ENCODE assay signal across 9 cellular contexts in genomic region chr16:67249178-67249759, GRCh38. TPM values are rescaled to one million over a fixed set of nuclear protein-coding genes. Genes with fewer than 3 reads are reported as not detected.
DNase-seq lines count a peak whose midpoint lies in the region; ATAC-seq lines count a peak whose summit lies in the region.
"Had no signal": no experiment of that assay in that cellular context is flagged by ENCODE, and none has a peak within 500 bp of the region (broad histone marks: within the 10 kb centered on the region; RNA-seq: fewer than 3 reads in every experiment).

No MANE protein-coding gene starts in this region.

- intact Hi-C loops in activated CD4-positive, alpha-beta memory T cell treated with anti-CD3 and anti-CD28 coated beads for 36 hours (cut with micrococcal nuclease): loop anchor here (10.0 kb wide), 1 partner anchor 416 kb away; the partner anchor contains the start of genes ACD, C16orf86, ENKD1 and PARD6A

- H3K27me3 Mint-ChIP-seq in activated CD4-positive, alpha-beta memory T cell treated with anti-CD3 and anti-CD28 coated beads for 36 hours: peaks cover 1% of the 10 kb centered on the region
- H3K27me3 Mint-ChIP-seq in stimulated activated naive CD8-positive, alpha-beta T cell treated with anti-CD3 and anti-CD28 coated beads, Interleukin-15, amount 100 ng/mL, for 72 hours: peaks cover 9% of the 10 kb centered on the region

- no peaks in the 10 kb centered on the region for H3K9me3 Mint-ChIP-seq in activated CD4-positive, alpha-beta memory T cell treated with anti-CD3 and anti-CD28 coated beads for 36 hours
- H3K9me3 Mint-ChIP-seq in stimulated activated naive CD8-positive, alpha-beta T cell treated with anti-CD3 and anti-CD28 coated beads, Interleukin-15, amount 100 ng/mL, for 72 hours: no peaks in the 10 kb centered on the region

- WGBS in iPS DF 6.9 (ENCODE audit: insufficient coverage, insufficient read length): no CpG with 5 or more reads among the region's 18 CpGs

- peaks cover 31% of the 10 kb centered on the region for H3K4me1 Mint-ChIP-seq in activated CD4-positive, alpha-beta memory T cell treated with anti-CD3 and anti-CD28 coated beads for 36 hours (ENCODE audit: low read depth)
- H3K4me1 Mint-ChIP-seq in stimulated activated naive CD8-positive, alpha-beta T cell treated with anti-CD3 and anti-CD28 coated beads, Interleukin-15, amount 100 ng/mL, for 72 hours: peaks cover 48% of the 10 kb centered on the region

- H3K9me3 ChIP-seq in iPS DF 6.9 (ENCODE audit: control insufficient read depth, insufficient read depth, low read length): no peaks in the 10 kb centered on the region

- DNase-seq in NCI-H146 (lab: John Stamatoyannopoulos, UW) (peak; percentile 6), NCI-H146 treated with DMSO at 0.1 percent for 48 hours (lab: John Stamatoyannopoulos, UW; ENCODE audit: unreplicated experiment) (no peak), iPS DF 6.9 (ENCODE audit: low read depth, low spot score) (no peak), mucosa of gallbladder (ENCODE audit: low spot score) (no peak), DMS153 (lab: John Stamatoyannopoulos, UW) (no peak)
- no peak for DNase-seq in activated CD4-positive, alpha-beta memory T cell treated with anti-CD3 and anti-CD28 coated beads for 36 hours
- DNase-seq in stimulated activated naive CD8-positive, alpha-beta T cell treated with anti-CD3 and anti-CD28 coated beads, Interleukin-15, amount 100 ng/mL, for 72 hours: no peak

- H3K27ac ChIP-seq in iPS DF 6.9 (ENCODE audit: low read length): no peak overlapping the region

- peak overlapping the region; percentile 77 for H3K4me3 Mint-ChIP-seq in activated CD4-positive, alpha-beta memory T cell treated with anti-CD3 and anti-CD28 coated beads for 36 hours
- H3K4me3 Mint-ChIP-seq in stimulated activated naive CD8-positive, alpha-beta T cell treated with anti-CD3 and anti-CD28 coated beads, Interleukin-15, amount 100 ng/mL, for 72 hours: peak overlapping the region; percentile 90 to 97

- ATAC-seq in stimulated activated naive CD8-positive, alpha-beta T cell treated with anti-CD3 and anti-CD28 coated beads, Interleukin-15, amount 100 ng/mL, for 72 hours: no peak
- no peak for ATAC-seq in GM19351 (IDR thresholded peaks at IDR 0.05; ENCODE audit: unreplicated experiment)

- H3K27ac Mint-ChIP-seq in activated CD4-positive, alpha-beta memory T cell treated with anti-CD3 and anti-CD28 coated beads for 36 hours: no peak overlapping the region
- H3K27ac Mint-ChIP-seq in stimulated activated naive CD8-positive, alpha-beta T cell treated with anti-CD3 and anti-CD28 coated beads, Interleukin-15, amount 100 ng/mL, for 72 hours: peak overlapping the region; percentile 63 to 72

- POLR2A ChIA-PET in activated CD4-positive, alpha-beta memory T cell treated with anti-CD3 and anti-CD28 coated beads for 36 hours (lab: Charles Lee): interaction anchor here (1.0 to 1.5 kb wide), 3 partner anchors 17 to 29 kb away, joined by 3 to 5 read pairs (median 4); no protein-coding TSS in a partner anchor

- no peaks in the 10 kb centered on the region for H3K36me3 ChIP-seq in iPS DF 6.9 (ENCODE audit: control insufficient read depth, insufficient read depth, low read length)

- peaks cover 4% of the 10 kb centered on the region for H3K36me3 Mint-ChIP-seq in activated CD4-positive, alpha-beta memory T cell treated with anti-CD3 and anti-CD28 coated beads for 36 hours

- H3K4me1 ChIP-seq in iPS DF 6.9 (ENCODE audit: control insufficient read depth, insufficient read depth, low read length): peaks cover 15% of the 10 kb centered on the region

- H3K4me3 ChIP-seq in iPS DF 6.9 (ENCODE audit: low read length): peak overlapping the region; percentile 65; the same call in 1 of the 2 replicates

- CTCF ChIA-PET in activated CD4-positive, alpha-beta memory T cell treated with anti-CD3 and anti-CD28 coated beads for 36 hours (lab: Charles Lee): interaction anchor here (0.6 to 2.9 kb wide), 7 partner anchors 11 to 232 kb away, joined by 3 to 14 read pairs (median 4); partner anchors contain the start of genes ATP6V0D1 and TPPP3

- H3K27me3 ChIP-seq in iPS DF 6.9 (ENCODE audit: control insufficient read depth, insufficient read depth, low read length): peaks cover 2% of the 10 kb centered on the region

RNA-seq across cellular contexts. Expression of gene SLC9A5, which starts 0.5 kb away (rescaled TPM):
- 1 to 10 TPM; 5.9 to 6.1 TPM for total RNA-seq in activated CD4-positive, alpha-beta memory T cell treated with anti-CD3 and anti-CD28 coated beads for 36 hours
- 3.2 TPM for total RNA-seq in mucosa of gallbladder

RNA-seq across cellular contexts. Expression of gene FHOD1, which starts 2.0 kb away (rescaled TPM):
- total RNA-seq in activated CD4-positive, alpha-beta memory T cell treated with anti-CD3 and anti-CD28 coated beads for 36 hours: 100 to 1,000 TPM in 1 of 2 experiments, 10 to 100 TPM in 1; 96.3 to 111 TPM
- 46.4 TPM for total RNA-seq in mucosa of gallbladder

RNA-seq across cellular contexts. Expression of gene TMEM208, which starts 22.3 kb away (rescaled TPM):
- 10 to 100 TPM; 36.7 to 39.3 TPM for total RNA-seq in activated CD4-positive, alpha-beta memory T cell treated with anti-CD3 and anti-CD28 coated beads for 36 hours
- total RNA-seq in mucosa of gallbladder: 46.9 TPM

RNA-seq across cellular contexts. Expression of gene PLEKHG4, which starts 30.1 kb away (rescaled TPM):
- total RNA-seq in activated CD4-positive, alpha-beta memory T cell treated with anti-CD3 and anti-CD28 coated beads for 36 hours: 10 to 100 TPM; 22.7 to 24.6 TPM
- total RNA-seq in mucosa of gallbladder: 6.7 TPM
- total RNA-seq: A172 had no signal

RNA-seq across cellular contexts. Expression of gene ELMO3, which starts 50.3 kb away (rescaled TPM):
- 1 to 10 TPM; 5.1 to 5.9 TPM for total RNA-seq in activated CD4-positive, alpha-beta memory T cell treated with anti-CD3 and anti-CD28 coated beads for 36 hours
- 68.3 TPM for total RNA-seq in mucosa of gallbladder
